Comparison of ENCODE assay signal across 8 cellular contexts in genomic region chrX:10615931-10616780, GRCh38. TPM values are rescaled to one million over a fixed set of nuclear protein-coding genes. Genes with fewer than 3 reads are reported as not detected.
A peak's percentile ranks its signal among the peaks of the same experiment; 100 is the strongest.
DNase-seq lines count a peak whose midpoint lies in the region; ATAC-seq and TF ChIP-seq lines count a peak whose summit lies in the region.

No MANE protein-coding gene starts in this region.

- H3K27me3 ChIP-seq in SK-N-SH (ENCODE audit: insufficient read depth) = peaks cover 13% of the 10 kb centered on the region; the same call in 1 of the 2 replicates
- no peaks in the 10 kb centered on the region for H3K27me3 ChIP-seq in foreskin keratinocyte
- H3K27me3 ChIP-seq in trophoblast cell (ENCODE audit: insufficient read depth, low read length) = no peaks in the 10 kb centered on the region

- H4K12ac ChIP-seq in trophoblast cell (ENCODE audit: low read depth, low read length) = no peak overlapping the region

- H3K4me1 ChIP-seq in SK-N-SH (ENCODE audit: control insufficient read depth in 1 of 2, insufficient read depth in 2 of 2, low read depth in 1 of 2, low read length in 1 of 2) = peaks cover 0 to 4% of the 10 kb centered on the region in 2 experiments; a peak in 3 of 4 replicates
- peaks cover 13% of the 10 kb centered on the region for H3K4me1 ChIP-seq in foreskin keratinocyte
- H3K4me1 ChIP-seq in trophoblast cell (ENCODE audit: control insufficient read depth in 1 of 2, insufficient read depth in 2 of 2, low read length in 2 of 2) = peaks cover 0 to 7% of the 10 kb centered on the region in 2 experiments

- POLR2A ChIA-PET in SK-N-SH (lab: Yijun Ruan, JAX) = no interaction called here

- TF ChIP-seq RAD21 in SK-N-SH (IDR thresholded peaks at IDR 0.05; ENCODE audit: low read length) = peak; percentile 77

- H3K18ac ChIP-seq in trophoblast cell (ENCODE audit: low read length) = no peak overlapping the region

- no peak overlapping the region for H4K91ac ChIP-seq in trophoblast cell (ENCODE audit: low read depth, low read length)

- WGBS in SK-N-SH (ENCODE audit: low lambda C conversion rate) = 25% methylated on average over 14 of the region's 14 CpGs
- WGBS in trophoblast cell (ENCODE audit: extremely low coverage, insufficient coverage, insufficient read length) = no CpG with 5 or more reads among the region's 14 CpGs

- CTCF ChIA-PET in SK-N-SH (lab: Yijun Ruan, JAX) = interaction anchor here (0.7 to 6.0 kb wide), 16 partner anchors 9 to 427 kb away, joined by 3 to 69 read pairs (median 4); no protein-coding TSS in a partner anchor

- no peak overlapping the region for H2AK5ac ChIP-seq in trophoblast cell (ENCODE audit: low read length)

- H3K79me2 ChIP-seq in SK-N-SH (ENCODE audit: insufficient read depth) (peaks cover 11% of the 10 kb centered on the region; the same call in 1 of the 2 replicates), trophoblast cell (ENCODE audit: control insufficient read depth, insufficient read depth, low read length, poor library complexity) (peaks cover 6% of the 10 kb centered on the region)

- H3K9me3 Mint-ChIP-seq in activated naive CD8-positive, alpha-beta T cell treated with anti-CD3 and anti-CD28 coated beads for 36 hours = no peaks in the 10 kb centered on the region

- TF ChIP-seq EP300 in SK-N-SH (IDR thresholded peaks at IDR 0.05; ENCODE audit: borderline replicate concordance in 1 of 2, low read depth in 1 of 2, low read length in 1 of 2) = no peak; a peak in 1 of 4 replicates

- H3K4me3 ChIP-seq in SK-N-SH (ENCODE audit: low read depth in 2 of 2, low read length in 1 of 2) (no peak overlapping the region; a peak in 1 of 4 replicates), trophoblast cell (ENCODE audit: low read depth, low read length) (no peak overlapping the region)

- no peaks in the 10 kb centered on the region for H3K9me2 ChIP-seq in SK-N-SH

- no peaks in the 10 kb centered on the region for H3K36me3 Mint-ChIP-seq in activated naive CD8-positive, alpha-beta T cell treated with anti-CD3 and anti-CD28 coated beads for 36 hours

- H3K79me1 ChIP-seq in trophoblast cell (ENCODE audit: low read length) = peaks cover 3% of the 10 kb centered on the region

- H2AFZ ChIP-seq in SK-N-SH (ENCODE audit: low read depth) (no peak overlapping the region), trophoblast cell (ENCODE audit: insufficient read depth, low read length, poor library complexity) (no peak overlapping the region)

- H3F3A ChIP-seq in SK-N-SH (replicated peaks; ENCODE audit: insufficient read depth) = no peaks in the 10 kb centered on the region

- H3K27me3 Mint-ChIP-seq in activated naive CD8-positive, alpha-beta T cell treated with anti-CD3 and anti-CD28 coated beads for 36 hours = peaks cover 53% of the 10 kb centered on the region

- no peak overlapping the region for H3K4me3 Mint-ChIP-seq in activated naive CD8-positive, alpha-beta T cell treated with anti-CD3 and anti-CD28 coated beads for 36 hours

- H4K20me1 ChIP-seq in SK-N-SH (ENCODE audit: insufficient read depth) = no peaks in the 10 kb centered on the region

- H3K9me3 ChIP-seq in SK-N-SH (no peaks in the 10 kb centered on the region), trophoblast cell (ENCODE audit: insufficient read depth, low read depth, low read length) (no peaks in the 10 kb centered on the region)

- H2BK5ac ChIP-seq in trophoblast cell (ENCODE audit: low read depth, low read length, poor library complexity) = no peak overlapping the region

- H3K4me1 Mint-ChIP-seq in activated naive CD8-positive, alpha-beta T cell treated with anti-CD3 and anti-CD28 coated beads for 36 hours = peaks cover 7% of the 10 kb centered on the region

- no peak overlapping the region for H3K23ac ChIP-seq in trophoblast cell (ENCODE audit: low read length)

- no peak overlapping the region for H2BK120ac ChIP-seq in trophoblast cell (ENCODE audit: insufficient read depth, low read length, poor library complexity)

- H3K4ac ChIP-seq in trophoblast cell (ENCODE audit: low read depth, low read length) = peak overlapping the region; percentile 46

- H4K8ac ChIP-seq in trophoblast cell (ENCODE audit: low read depth, low read length) = no peak overlapping the region

- peak; percentile 73 for ATAC-seq in GM19467 (IDR thresholded peaks at IDR 0.05; ENCODE audit: unreplicated experiment)
- ATAC-seq in foreskin keratinocyte = peak; percentile 32

- H3K36me3 ChIP-seq in SK-N-SH (replicated peaks in 1 of 2; ENCODE audit: control insufficient read depth in 1 of 2, insufficient read depth in 2 of 2, low read length in 1 of 2) (no peaks in the 10 kb centered on the region), trophoblast cell (ENCODE audit: control insufficient read depth in 1 of 2, insufficient read depth in 2 of 2, low read length in 2 of 2) (no peaks in the 10 kb centered on the region)

- no peak overlapping the region for H3K9ac ChIP-seq in SK-N-SH
- no peak overlapping the region for H3K9ac ChIP-seq in trophoblast cell (ENCODE audit: low read length)

- DNase-seq in DMS 273 (lab: John Stamatoyannopoulos, UW; ENCODE audit: unreplicated experiment) = peak; percentile 80
- DNase-seq in SK-N-SH = peak; percentile 67
- no peak for DNase-seq in foreskin keratinocyte
- DNase-seq in trophoblast cell = peak; percentile 18 to 74
- DNase-seq in mesenteric fat pad (ENCODE audit: low spot score) = no peak
- DNase-seq in activated naive CD8-positive, alpha-beta T cell treated with anti-CD3 and anti-CD28 coated beads for 36 hours = no peak

- no peak overlapping the region for H3K14ac ChIP-seq in trophoblast cell (ENCODE audit: low read length)

- no peak overlapping the region for H2BK12ac ChIP-seq in trophoblast cell (ENCODE audit: low read length)

- H3K27ac ChIP-seq in SK-N-SH (ENCODE audit: low read depth in 2 of 2, low read length in 1 of 2) = no peak overlapping the region
- no peak overlapping the region for H3K27ac ChIP-seq in foreskin keratinocyte
- H3K27ac ChIP-seq in trophoblast cell (ENCODE audit: low read depth, low read length) = no peak overlapping the region

- H3K27ac Mint-ChIP-seq in activated naive CD8-positive, alpha-beta T cell treated with anti-CD3 and anti-CD28 coated beads for 36 hours = no peak overlapping the region

- H3K4me2 ChIP-seq in SK-N-SH (no peak overlapping the region), trophoblast cell (ENCODE audit: low read length) (no peak overlapping the region)

- peak; percentile 60 for TF ChIP-seq CTCF in LNCAP (IDR thresholded peaks at IDR 0.05)
- peak; percentile 75 for TF ChIP-seq CTCF in SK-N-SH (IDR thresholded peaks at IDR 0.05)
- TF ChIP-seq CTCF in foreskin keratinocyte (conservative IDR thresholded peaks at IDR 0.05) = peak; percentile 70

TF ChIP-seq in SK-N-SH, 30 proteins besides CTCF, POLR2A, EP300 and RAD21:
- peak; percentile 62 for TF ChIP-seq SMC3 (IDR thresholded peaks at IDR 0.05; ENCODE audit: low read depth, low read length)
- TF ChIP-seq USF2 (IDR thresholded peaks at IDR 0.05; ENCODE audit: borderline replicate concordance, low read depth, low read length) = no peak

RNA-seq across cellular contexts. Expression of gene MID1, which starts 4.2 kb away (rescaled TPM):
- polyA plus RNA-seq in SK-N-SH (2012; rRNA removed) = 8.5 and 10.4 TPM in 2 replicates
- polyA plus RNA-seq in SK-N-SH (2012; cell fraction: cytosol; rRNA removed) = 5.3 and 5.8 TPM in 2 replicates
- polyA plus RNA-seq in SK-N-SH (2012; cell fraction: nucleus; rRNA removed) = 20.1 and 27.9 TPM in 2 replicates
- total RNA-seq in foreskin keratinocyte = 12.6 and 17.6 TPM in 2 replicates
- 2.1 and 3.1 TPM in 2 replicates for polyA plus RNA-seq in foreskin keratinocyte
- polyA plus RNA-seq in trophoblast cell (2013) = 49.3 and 50.0 TPM in 2 replicates
- 16.6 TPM for total RNA-seq in mesenteric fat pad
- total RNA-seq in activated naive CD8-positive, alpha-beta T cell treated with anti-CD3 and anti-CD28 coated beads for 36 hours = under 1 TPM; 0.28 to 0.70 TPM

Comparison
In these comparisons a context has a peak if more than half of its experiments do, and no peak if none do; other contexts are left out.
1. DNase-seq: peak in DMS 273 (single experiment), SK-N-SH (single experiment) and trophoblast cell (2 of 2); none in foreskin keratinocyte (0 of 2), mesenteric fat pad (single experiment) and activated naive CD8-positive, alpha-beta T cell treated with anti-CD3 and anti-CD28 coated beads for 36 hours (single experiment).
2. Peak in every context shown above with its lines, with median percentiles within 50 percentile points of each other: CTCF ChIP-seq.